Comparison of ENCODE assay signal across 22 cellular contexts in genomic region chr1:25989440-25989839, GRCh38. TPM values are rescaled to one million over a fixed set of nuclear protein-coding genes. Genes with fewer than 3 reads are reported as not detected.
DNase-seq lines count a peak whose midpoint lies in the region; ATAC-seq lines count a peak whose summit lies in the region.
"Had no signal": no experiment of that assay in that cellular context is flagged by ENCODE, and none has a peak within 500 bp of the region (broad histone marks: within the 10 kb centered on the region; RNA-seq: fewer than 3 reads in every experiment).

No MANE protein-coding gene starts in this region.

- peak overlapping the region; percentile 87 to 97 (median 92) for H3K4me3 Mint-ChIP-seq in CD4-positive, CD25-positive, alpha-beta regulatory T cell
- peak overlapping the region; percentile 78 for H3K4me3 Mint-ChIP-seq in activated T-helper 1 cell treated with anti-CD3 and anti-CD28 coated beads, Interleukin-12 subunit alpha, Interleukin-12 subunit beta, Interleukin-2, Interleukin-4 antibody, amounts not matched to agents 30 ng/mL and 10 ng/mL and 1 ng/mL, durations not matched to agents 14 hours and 24 hours and 36 hours
- H3K4me3 Mint-ChIP-seq in naive thymus-derived CD8-positive, alpha-beta T cell, result peak overlapping the region; percentile 81 to 94 (median 90)
- H3K4me3 Mint-ChIP-seq: endodermal cell, mesothelial cell of epicardium had no signal

- intact Hi-C loops in activated T-helper 1 cell treated with anti-CD3 and anti-CD28 coated beads, Interleukin-12 subunit alpha, Interleukin-12 subunit beta, Interleukin-2, Interleukin-4 antibody, amounts not matched to agents 30 ng/mL and 10 ng/mL and 1 ng/mL, durations not matched to agents 14 hours and 24 hours and 36 hours (cut with micrococcal nuclease), result no loop called here

- peak overlapping the region; percentile 88 for H3K4me3 ChIP-seq in CD4-positive, CD25-positive, alpha-beta regulatory T cell (ENCODE audit: low read depth, low read length)
- H3K4me3 ChIP-seq: hepatocyte, SK-N-MC had no signal

- H3K27ac ChIP-seq in CD4-positive, CD25-positive, alpha-beta regulatory T cell (ENCODE audit: insufficient read depth, low read length, poor library complexity, severe bottlenecking), result no peak overlapping the region
- H3K27ac ChIP-seq: 22Rv1, hepatocyte, SK-N-MC had no signal

- peaks cover 27% of the 10 kb centered on the region for H3K36me3 Mint-ChIP-seq in CD4-positive, CD25-positive, alpha-beta regulatory T cell
- H3K36me3 Mint-ChIP-seq in activated T-helper 1 cell treated with anti-CD3 and anti-CD28 coated beads, Interleukin-12 subunit alpha, Interleukin-12 subunit beta, Interleukin-2, Interleukin-4 antibody, amounts not matched to agents 30 ng/mL and 10 ng/mL and 1 ng/mL, durations not matched to agents 14 hours and 24 hours and 36 hours (ENCODE audit: low read depth), result peaks cover 16% of the 10 kb centered on the region
- H3K36me3 Mint-ChIP-seq in naive thymus-derived CD8-positive, alpha-beta T cell, result peaks cover 10 to 26% (median 17%) of the 10 kb centered on the region in 3 donors

- H3K9me3 ChIP-seq in CD4-positive, CD25-positive, alpha-beta regulatory T cell (ENCODE audit: control insufficient read depth in 2 of 2, low read length in 2 of 2), result no peaks in the 10 kb centered on the region
- H3K9me3 ChIP-seq: upper lobe of right lung had no signal

- H3K36me3 ChIP-seq in CD4-positive, CD25-positive, alpha-beta regulatory T cell (ENCODE audit: control insufficient read depth, insufficient read depth, low read length), result peaks cover 23% of the 10 kb centered on the region

- peaks cover 14 to 79% (median 40%) of the 10 kb centered on the region in 4 donors for H3K4me1 Mint-ChIP-seq in CD4-positive, CD25-positive, alpha-beta regulatory T cell
- H3K4me1 Mint-ChIP-seq in activated T-helper 1 cell treated with anti-CD3 and anti-CD28 coated beads, Interleukin-12 subunit alpha, Interleukin-12 subunit beta, Interleukin-2, Interleukin-4 antibody, amounts not matched to agents 30 ng/mL and 10 ng/mL and 1 ng/mL, durations not matched to agents 14 hours and 24 hours and 36 hours (ENCODE audit: low read depth), result peaks cover 44% of the 10 kb centered on the region
- peaks cover 38 to 79% (median 75%) of the 10 kb centered on the region in 4 donors for H3K4me1 Mint-ChIP-seq in naive thymus-derived CD8-positive, alpha-beta T cell

- peaks cover 39% of the 10 kb centered on the region for H3K4me1 ChIP-seq in CD4-positive, CD25-positive, alpha-beta regulatory T cell (ENCODE audit: control insufficient read depth, insufficient read depth, low read length, poor library complexity, severe bottlenecking)

- POLR2A ChIA-PET in naive thymus-derived CD8-positive, alpha-beta T cell (lab: Charles Lee), result interaction anchor here (1.1 to 4.3 kb wide), 7 partner anchors 8 to 95 kb away, joined by 3 to 38 read pairs (median 23); partner anchors contain the start of genes PAFAH2 and STMN1

- H3K9me3 Mint-ChIP-seq in CD4-positive, CD25-positive, alpha-beta regulatory T cell, result no peaks in the 10 kb centered on the region
- no peaks in the 10 kb centered on the region for H3K9me3 Mint-ChIP-seq in activated T-helper 1 cell treated with anti-CD3 and anti-CD28 coated beads, Interleukin-12 subunit alpha, Interleukin-12 subunit beta, Interleukin-2, Interleukin-4 antibody, amounts not matched to agents 30 ng/mL and 10 ng/mL and 1 ng/mL, durations not matched to agents 14 hours and 24 hours and 36 hours
- H3K9me3 Mint-ChIP-seq in naive thymus-derived CD8-positive, alpha-beta T cell, result no peaks in the 10 kb centered on the region
- H3K9me3 Mint-ChIP-seq: endodermal cell, mesothelial cell of epicardium had no signal

- no peak for ATAC-seq in CD4-positive, CD25-positive, alpha-beta regulatory T cell (ENCODE audit: low read depth in 2 of 2)
- no peak for ATAC-seq in naive thymus-derived CD8-positive, alpha-beta T cell
- ATAC-seq: Panc1 had no signal

- DNase-seq in DMS 273 (lab: John Stamatoyannopoulos, UW; ENCODE audit: unreplicated experiment) (peak; percentile 43), DMS 273 treated with DMSO at 0.1 percent for 48 hours (lab: John Stamatoyannopoulos, UW) (no peak), AG20443 (ENCODE audit: low spot score) (no peak), putamen (ENCODE audit: low spot score) (no peak)
- no peak for DNase-seq in CD4-positive, CD25-positive, alpha-beta regulatory T cell
- no peak for DNase-seq in activated T-helper 1 cell treated with anti-CD3 and anti-CD28 coated beads, Interleukin-12 subunit alpha, Interleukin-12 subunit beta, Interleukin-2, Interleukin-4 antibody, amounts not matched to agents 30 ng/mL and 10 ng/mL and 1 ng/mL, durations not matched to agents 14 hours and 24 hours and 36 hours (ENCODE audit: low spot score)
- no peak for DNase-seq in naive thymus-derived CD8-positive, alpha-beta T cell
- DNase-seq in stimulated activated naive CD4-positive, alpha-beta T cell (lab: John Stamatoyannopoulos, UW), result no peak
- DNase-seq: amygdala; cerebellar nuclear complex; endodermal cell; NCI-H2107; NCI-H774; stimulated activated CD4-positive, alpha-beta T cell treated with anti-CD3 and anti-CD28 coated beads, Interleukin-4, amount 100 ng/mL, for 4 hours; upper lobe of right lung had no signal

- H3K27me3 Mint-ChIP-seq in CD4-positive, CD25-positive, alpha-beta regulatory T cell, result no peaks in the 10 kb centered on the region
- no peaks in the 10 kb centered on the region for H3K27me3 Mint-ChIP-seq in activated T-helper 1 cell treated with anti-CD3 and anti-CD28 coated beads, Interleukin-12 subunit alpha, Interleukin-12 subunit beta, Interleukin-2, Interleukin-4 antibody, amounts not matched to agents 30 ng/mL and 10 ng/mL and 1 ng/mL, durations not matched to agents 14 hours and 24 hours and 36 hours (ENCODE audit: insufficient read depth)
- no peaks in the 10 kb centered on the region for H3K27me3 Mint-ChIP-seq in naive thymus-derived CD8-positive, alpha-beta T cell

- H3K27ac Mint-ChIP-seq in CD4-positive, CD25-positive, alpha-beta regulatory T cell, result peak overlapping the region; percentile 91 to 94 (median 93)
- no peak overlapping the region for H3K27ac Mint-ChIP-seq in activated T-helper 1 cell treated with anti-CD3 and anti-CD28 coated beads, Interleukin-12 subunit alpha, Interleukin-12 subunit beta, Interleukin-2, Interleukin-4 antibody, amounts not matched to agents 30 ng/mL and 10 ng/mL and 1 ng/mL, durations not matched to agents 14 hours and 24 hours and 36 hours
- peak overlapping the region; percentile 89 to 97 (median 94) for H3K27ac Mint-ChIP-seq in naive thymus-derived CD8-positive, alpha-beta T cell
- H3K27ac Mint-ChIP-seq: mesothelial cell of epicardium had no signal

- no peaks in the 10 kb centered on the region for H3K27me3 ChIP-seq in CD4-positive, CD25-positive, alpha-beta regulatory T cell (ENCODE audit: control insufficient read depth, insufficient read depth, low read length)
- H3K27me3 ChIP-seq: hepatocyte, upper lobe of right lung had no signal

RNA-seq across cellular contexts. Expression of gene PAFAH2, which starts 8.4 kb away (rescaled TPM):
- total RNA-seq in CD4-positive, CD25-positive, alpha-beta regulatory T cell, result 10.7 TPM
- polyA plus RNA-seq in CD4-positive, CD25-positive, alpha-beta regulatory T cell, result 10 to 100 TPM; 12.4 to 26.3 (median 17.7) TPM
- 8.0 and 9.0 TPM in 2 replicates for total RNA-seq in activated T-helper 1 cell treated with anti-CD3 and anti-CD28 coated beads, Interleukin-12 subunit alpha, Interleukin-12 subunit beta, Interleukin-2, Interleukin-4 antibody, amounts not matched to agents 30 ng/mL and 10 ng/mL and 1 ng/mL, durations not matched to agents 14 hours and 24 hours and 36 hours
- total RNA-seq in naive thymus-derived CD8-positive, alpha-beta T cell, result 10 to 100 TPM; 24.6 to 25.4 TPM
- 10 to 100 TPM; 16.4 to 25.5 (median 17.3) TPM for polyA plus RNA-seq in naive thymus-derived CD8-positive, alpha-beta T cell

RNA-seq across cellular contexts. Expression of gene EXTL1, which starts 32.1 kb away (rescaled TPM):
- total RNA-seq in CD4-positive, CD25-positive, alpha-beta regulatory T cell, result not detected
- under 1 TPM in 1 of 4 donors, not detected in 3; 0.22 TPM for polyA plus RNA-seq in CD4-positive, CD25-positive, alpha-beta regulatory T cell
- 0.05 TPM in 1 of 2 replicates, not detected in the other for total RNA-seq in activated T-helper 1 cell treated with anti-CD3 and anti-CD28 coated beads, Interleukin-12 subunit alpha, Interleukin-12 subunit beta, Interleukin-2, Interleukin-4 antibody, amounts not matched to agents 30 ng/mL and 10 ng/mL and 1 ng/mL, durations not matched to agents 14 hours and 24 hours and 36 hours
- total RNA-seq in naive thymus-derived CD8-positive, alpha-beta T cell, result under 1 TPM; 0.19 to 0.26 TPM
- polyA plus RNA-seq in naive thymus-derived CD8-positive, alpha-beta T cell, result not detected

RNA-seq across cellular contexts. Expression of gene SLC30A2, which starts 56.5 kb away (rescaled TPM):
- not detected for total RNA-seq in CD4-positive, CD25-positive, alpha-beta regulatory T cell
- under 1 TPM in 1 of 4 donors, not detected in 3; 0.07 TPM for polyA plus RNA-seq in CD4-positive, CD25-positive, alpha-beta regulatory T cell
- not detected in 2 replicates for total RNA-seq in activated T-helper 1 cell treated with anti-CD3 and anti-CD28 coated beads, Interleukin-12 subunit alpha, Interleukin-12 subunit beta, Interleukin-2, Interleukin-4 antibody, amounts not matched to agents 30 ng/mL and 10 ng/mL and 1 ng/mL, durations not matched to agents 14 hours and 24 hours and 36 hours
- total RNA-seq in naive thymus-derived CD8-positive, alpha-beta T cell, result not detected
- under 1 TPM in 1 of 3 donors, not detected in 2; 0.16 TPM for polyA plus RNA-seq in naive thymus-derived CD8-positive, alpha-beta T cell
- total RNA-seq: endodermal cell, osteoblast, upper lobe of right lung had no signal
- polyA plus RNA-seq: BJ had no signal
